17 cellular contexts compared by ENCODE assay signal in the genomic region with DNA sequence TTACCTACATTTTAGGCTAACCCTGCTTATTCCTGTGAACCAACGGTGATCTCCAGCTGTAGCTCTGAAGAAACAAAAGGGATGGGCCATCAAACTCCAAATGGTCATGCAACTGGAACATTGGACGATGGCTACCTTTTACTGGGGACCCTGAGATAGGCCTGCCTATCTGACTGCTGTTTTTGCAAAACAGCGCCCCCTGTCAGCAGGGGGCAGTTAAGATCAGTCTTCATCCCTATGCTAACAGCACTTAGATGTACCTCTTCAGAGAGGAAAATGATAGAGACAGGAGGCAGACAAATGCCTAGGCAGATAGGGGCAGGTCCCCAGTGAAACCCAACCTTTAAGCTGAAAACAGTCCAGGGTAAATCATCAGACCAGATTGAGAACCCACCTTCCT.
DNase-seq lines count a peak whose midpoint lies in the region; ATAC-seq, FAIRE-seq and TF ChIP-seq lines count a peak whose summit lies in the region.
"Had no signal": no experiment of that assay in that cellular context is flagged by ENCODE, and none has a peak within 500 bp of the region (broad histone marks: within the 10 kb centered on the region; RNA-seq: fewer than 3 reads in every experiment).

No MANE protein-coding gene starts in this region.

- no peak for TF ChIP-seq POLR2A in NB4 (IDR thresholded peaks at IDR 0.05; ENCODE audit: extremely low read depth, insufficient read length)
- no peak for TF ChIP-seq POLR2A in GM12878 (IDR thresholded peaks at IDR 0.05; ENCODE audit: low read depth, low read length)
- TF ChIP-seq POLR2A in vagina (IDR thresholded peaks at IDR 0.05) = no peak

- no peaks in the 10 kb centered on the region for H3K9me2 ChIP-seq in DOHH2 (replicated peaks; ENCODE audit: control insufficient read depth, low read length)

- no peak overlapping the region for H2BK20ac ChIP-seq in H9 (ENCODE audit: low read depth, low read length, poor library complexity, severe bottlenecking)

- H3K4me1 ChIP-seq in DOHH2 (ENCODE audit: control insufficient read depth, low read length) (no peaks in the 10 kb centered on the region), H9 (ENCODE audit: insufficient read depth, low read length) (no peaks in the 10 kb centered on the region), GM12878 (ENCODE audit: control insufficient read depth, insufficient read depth, low read length) (no peaks in the 10 kb centered on the region), ascending aorta (no peaks in the 10 kb centered on the region), vagina (no peaks in the 10 kb centered on the region)
- H3K4me1 ChIP-seq: prostate gland had no signal

- no peaks in the 10 kb centered on the region for H3K4me1 Mint-ChIP-seq in H9
- H3K4me1 Mint-ChIP-seq: natural killer cell had no signal

- TF ChIP-seq RAD21 in GM12878 (IDR thresholded peaks at IDR 0.05; ENCODE audit: insufficient read depth, low read depth, low read length) = peak; percentile 40; the same call in 1 of the 2 replicates

- in situ Hi-C loops in GM12878 (cut with MboI) = no loop called here

- no peak overlapping the region for H3K23ac ChIP-seq in H9 (ENCODE audit: insufficient read length, low read depth, low read length)

- ATAC-seq in GM12878 (no peak), HG02981 (IDR thresholded peaks at IDR 0.05; ENCODE audit: unreplicated experiment) (no peak)
- ATAC-seq: natural killer cell had no signal

- H3F3A ChIP-seq in DOHH2 (ENCODE audit: control insufficient read depth, insufficient read depth) = no peaks in the 10 kb centered on the region

- no peak overlapping the region for H3K4me3 Mint-ChIP-seq in H9
- H3K4me3 Mint-ChIP-seq: activated CD4-positive, alpha-beta memory T cell treated with anti-CD3 and anti-CD28 coated beads for 36 hours; natural killer cell had no signal

- H3K79me1 ChIP-seq in H9 (ENCODE audit: insufficient read depth, low read depth, low read length, poor library complexity, severe bottlenecking) = no peaks in the 10 kb centered on the region

- H3K14ac ChIP-seq in H9 (ENCODE audit: insufficient read depth, low read length) = no peak overlapping the region

- H3K23me2 ChIP-seq in H9 (ENCODE audit: insufficient read length, low read depth, low read length, poor library complexity, severe bottlenecking) = no peaks in the 10 kb centered on the region

- no peak overlapping the region for H4K5ac ChIP-seq in H9 (ENCODE audit: insufficient read length, low read depth, low read length)

- no peak overlapping the region for H2BK15ac ChIP-seq in H9 (ENCODE audit: low read depth, low read length)

- WGBS in H9 (ENCODE audit: extremely low coverage, insufficient read length, low lambda C conversion rate) = no CpG with 5 or more reads among the region's 3 CpGs
- 27% methylated on average over 3 of the region's 3 CpGs for WGBS in GM12878 (ENCODE audit: insufficient coverage, insufficient replicate concordance, low lambda C conversion rate, missing lambda C conversion rate)

- no peak overlapping the region for H3K18ac ChIP-seq in H9 (ENCODE audit: insufficient read length, low read depth, low read length)

- H3K27me3 Mint-ChIP-seq in H9 (ENCODE audit: low read depth) = no peaks in the 10 kb centered on the region
- H3K27me3 Mint-ChIP-seq: activated CD4-positive, alpha-beta memory T cell treated with anti-CD3 and anti-CD28 coated beads for 36 hours had no signal

- peaks cover 25 to 30% of the 10 kb centered on the region in 2 experiments for H3K9me3 Mint-ChIP-seq in H9

- no peak overlapping the region for H3T11ph ChIP-seq in H9 (ENCODE audit: low read length)

- SMC1A ChIA-PET in GM12878 (lab: Charles Lee; ENCODE audit: uncharacterized antibody, unreplicated experiment) = interaction anchor here (1.1 to 1.4 kb wide), 2 partner anchors 46 to 841 kb away, joined by 3 to 4 read pairs; no protein-coding TSS in a partner anchor

- no peak for FAIRE-seq in GM12878 (lab: Jason Lieb, UNC)
- FAIRE-seq: frontal cortex, GM18507 had no signal

- H3K27ac ChIP-seq in DOHH2 (ENCODE audit: low read depth, low read length) (no peak overlapping the region), H9 (ENCODE audit: insufficient read length, low read depth, low read length) (no peak overlapping the region), GM12878 (ENCODE audit: control insufficient read depth, insufficient read depth) (no peak overlapping the region), ascending aorta (no peak overlapping the region), vagina (no peak overlapping the region)
- H3K27ac ChIP-seq: prostate gland had no signal

- H2AK5ac ChIP-seq in H9 (ENCODE audit: insufficient read length, low read length) = no peak overlapping the region

- H3K79me2 ChIP-seq in DOHH2 (ENCODE audit: control insufficient read depth, low read length) (no peaks in the 10 kb centered on the region), H9 (ENCODE audit: insufficient read depth, low read length) (no peaks in the 10 kb centered on the region), GM12878 (ENCODE audit: control insufficient read depth, insufficient read depth, low read length) (no peaks in the 10 kb centered on the region)

- peaks cover 2 to 39% (median 5%) of the 10 kb centered on the region in 3 experiments; a peak in 6 of 7 replicates for H3K36me3 Mint-ChIP-seq in H9 (ENCODE audit: insufficient read depth in 1 of 3, low read depth in 3 of 3)
- H3K36me3 Mint-ChIP-seq: activated CD4-positive, alpha-beta memory T cell treated with anti-CD3 and anti-CD28 coated beads for 36 hours had no signal

- H4K91ac ChIP-seq in H9 (ENCODE audit: insufficient read length, low read depth, low read length) = no peak overlapping the region

- no peak overlapping the region for H3K27ac Mint-ChIP-seq in H9
- H3K27ac Mint-ChIP-seq: activated CD4-positive, alpha-beta memory T cell treated with anti-CD3 and anti-CD28 coated beads for 36 hours; natural killer cell had no signal

- CTCF ChIA-PET in GM12878 (lab: Yijun Ruan, JAX) = interaction anchor here (1.0 to 1.9 kb wide), 8 partner anchors 10 to 405 kb away, joined by 3 to 10 read pairs (median 4); no protein-coding TSS in a partner anchor

- H3K36me3 ChIP-seq in DOHH2 (ENCODE audit: control insufficient read depth, low read length) (no peaks in the 10 kb centered on the region), GM12878 (ENCODE audit: control insufficient read depth in 2 of 2, insufficient read depth in 2 of 2, low read length in 1 of 2) (no peaks in the 10 kb centered on the region), ascending aorta (no peaks in the 10 kb centered on the region), vagina (no peaks in the 10 kb centered on the region)
- H3K36me3 ChIP-seq: prostate gland had no signal

- BruUV-seq in GM12878 (replicated peaks; lab: Mats Ljungman, UMichigan) = no TSS peak

- intact Hi-C loops in GM12878 (cut with micrococcal nuclease; ENCODE audit: unreplicated experiment) = no loop called here
- intact Hi-C loops in ascending aorta (cut with DNase I) = no loop called here
- intact Hi-C loops in vagina (cut with DNase I) = no loop called here

- POLR2A ChIA-PET in GM12878 (lab: Charles Lee) = no interaction called here

- TF ChIP-seq EP300 in GM12878 (IDR thresholded peaks at IDR 0.05; ENCODE audit: borderline replicate concordance in 1 of 2, control insufficient read depth in 1 of 2, low read depth in 2 of 2, low read length in 2 of 2) = no peak

- DNase-seq in H9 (no peak), NB4 (ENCODE audit: low read depth) (peak; percentile 29), GM12878 (ENCODE audit: low read depth, low spot score) (no peak), SW480 (ENCODE audit: low spot score) (no peak), ascending aorta (ENCODE audit: low spot score in 2 of 2) (no peak), vagina (ENCODE audit: extremely low spot score in 2 of 2) (no peak)
- DNase-seq: activated CD4-positive, alpha-beta memory T cell treated with anti-CD3 and anti-CD28 coated beads for 36 hours; mammary epithelial cell; natural killer cell; NCI-H1436 treated with DMSO at 0.1 percent for 48 hours; NCI-H524 treated with DMSO at 0.1 percent for 48 hours; Right ventricle myocardium superior had no signal

- H3K4me2 ChIP-seq in DOHH2 (ENCODE audit: low read length) (no peak overlapping the region), H9 (ENCODE audit: insufficient read depth, insufficient read length, low read length) (no peak overlapping the region), GM12878 (ENCODE audit: control insufficient read depth, insufficient read depth) (no peak overlapping the region)

- no peak overlapping the region for H3K56ac ChIP-seq in H9 (ENCODE audit: insufficient read length, low read depth, low read length)

- H4K8ac ChIP-seq in H9 (replicated peaks; ENCODE audit: insufficient read length, low read depth, low read length) = no peak overlapping the region

- H4K20me1 ChIP-seq in DOHH2 (ENCODE audit: control insufficient read depth, insufficient read depth, low read depth, low read length) = no peaks in the 10 kb centered on the region
- H4K20me1 ChIP-seq in H9 (ENCODE audit: control insufficient read depth, insufficient read depth, insufficient read length) = no peaks in the 10 kb centered on the region
- no peaks in the 10 kb centered on the region for H4K20me1 ChIP-seq in GM12878 (ENCODE audit: control insufficient read depth, insufficient read depth)

- no peak overlapping the region for H2BK120ac ChIP-seq in H9 (ENCODE audit: low read depth, low read length, poor library complexity, severe bottlenecking)

- RAD21 ChIA-PET in GM12878 (lab: Charles Lee; ENCODE audit: unreplicated experiment) = no interaction called here

- peaks cover 7% of the 10 kb centered on the region; the same call in 1 of the 2 replicates for H3K9me3 ChIP-seq in DOHH2 (ENCODE audit: control insufficient read depth, insufficient read depth, low read length)
- peaks cover 12% of the 10 kb centered on the region for H3K9me3 ChIP-seq in H9 (ENCODE audit: control insufficient read depth, low read depth, low read length)
- no peaks in the 10 kb centered on the region for H3K9me3 ChIP-seq in GM12878 (replicated peaks; ENCODE audit: control insufficient read depth, insufficient read depth, low read length)
- peaks cover 0 to 6% of the 10 kb centered on the region in 2 donors for H3K9me3 ChIP-seq in ascending aorta
- H3K9me3 ChIP-seq in vagina = no peaks in the 10 kb centered on the region
- H3K9me3 ChIP-seq: prostate gland had no signal

- TF ChIP-seq CTCF in DOHH2 (IDR thresholded peaks at IDR 0.05; ENCODE audit: low read depth, low read length, poor library complexity, severe bottlenecking) (peak; percentile 59), H9 (conservative IDR thresholded peaks at IDR 0.05) (peak; percentile 62), NB4 (IDR thresholded peaks at IDR 0.05; ENCODE audit: low read depth, low read length) (peak; percentile 49), GM12878 (IDR thresholded peaks at IDR 0.05 in 2 of 3, conservative IDR thresholded peaks at IDR 0.05 in 1 of 3; ENCODE audit: control insufficient read depth in 2 of 3, extremely low read depth in 1 of 3, insufficient read depth in 1 of 3, low read depth in 3 of 3, low read length in 3 of 3) (peak; percentile 16 to 35 (median 27); a peak in 3 of 6 replicates), ascending aorta (IDR thresholded peaks at IDR 0.05) (no peak), vagina (IDR thresholded peaks at IDR 0.05) (no peak)

- no peak overlapping the region for H2BK12ac ChIP-seq in H9 (ENCODE audit: insufficient read length, low read depth, low read length)

- H3K4me3 ChIP-seq in DOHH2 (ENCODE audit: low read length) = no peak overlapping the region
- no peak overlapping the region for H3K4me3 ChIP-seq in NB4 (ENCODE audit: low read depth, low read length)
- H3K4me3 ChIP-seq in GM12878 = no peak overlapping the region
- no peak overlapping the region for H3K4me3 ChIP-seq in ascending aorta
- H3K4me3 ChIP-seq in vagina = no peak overlapping the region
- H3K4me3 ChIP-seq: prostate gland had no signal

- H2BK5ac ChIP-seq in H9 (ENCODE audit: insufficient read length, low read length) = no peak overlapping the region

- no peak overlapping the region for H3K4ac ChIP-seq in H9 (ENCODE audit: low read depth, low read length)

- H2AFZ ChIP-seq in H9 (ENCODE audit: low read length) (no peak overlapping the region), GM12878 (ENCODE audit: control insufficient read depth, low read depth, low read length) (no peak overlapping the region)

- H3K27me3 ChIP-seq in DOHH2 (ENCODE audit: control insufficient read depth, low read length) (no peaks in the 10 kb centered on the region), H9 (ENCODE audit: insufficient read depth, low read length) (no peaks in the 10 kb centered on the region), GM12878 (replicated peaks in 1 of 2; ENCODE audit: control insufficient read depth in 2 of 2, insufficient read depth in 2 of 2, low read length in 1 of 2) (no peaks in the 10 kb centered on the region), ascending aorta (no peaks in the 10 kb centered on the region), vagina (no peaks in the 10 kb centered on the region)

- H3K9ac ChIP-seq in H9 (ENCODE audit: extremely low read depth, insufficient read length, low read length) (no peak overlapping the region), GM12878 (ENCODE audit: control insufficient read depth, insufficient read depth, low read length) (no peak overlapping the region)

Comparison
In these comparisons a context has a peak if more than half of its experiments do, and no peak if none do; other contexts are left out.
1. CTCF ChIP-seq: peak in DOHH2 (single experiment), H9 (single experiment), NB4 (single experiment) and GM12878 (3 of 3); none in ascending aorta (0 of 3) and vagina (0 of 3).